ENCODE assay signal across 8 cellular contexts in genomic region chr6:166861961-166862286, GRCh38.
A peak's percentile ranks its signal among the peaks of the same experiment; 100 is the strongest.
DNase-seq lines count a peak whose midpoint lies in the region; FAIRE-seq and TF ChIP-seq lines count a peak whose summit lies in the region.

No MANE protein-coding gene starts in this region.

- H3K27me3 ChIP-seq in left ventricle myocardium inferior (ENCODE audit: low read depth): peaks cover 59% of the 10 kb centered on the region
- peaks cover 4% of the 10 kb centered on the region for H3K27me3 ChIP-seq in bronchial epithelial cell (ENCODE audit: control insufficient read depth, insufficient read depth, low read length)
- H3K27me3 ChIP-seq in mononuclear cell (ENCODE audit: insufficient read depth, low read length): peaks cover 40% of the 10 kb centered on the region
- no peaks in the 10 kb centered on the region for H3K27me3 ChIP-seq in vagina

- DNase-seq in left ventricle myocardium inferior (no peak), cardiac septum (ENCODE audit: low spot score) (no peak), bronchial epithelial cell (ENCODE audit: low read depth) (no peak), vagina (ENCODE audit: extremely low spot score in 2 of 2) (no peak), NCI-H2107 treated with DMSO at 0.1 percent for 48 hours (lab: John Stamatoyannopoulos, UW; ENCODE audit: unreplicated experiment) (no peak), GM19240 (ENCODE audit: insufficient read length, low spot score) (no peak)
- no peak for DNase-seq in effector CD8-positive, alpha-beta T cell (lab: John Stamatoyannopoulos, UW)

- H3K4me1 ChIP-seq in left ventricle myocardium inferior: peaks cover 21% of the 10 kb centered on the region
- peaks cover 12% of the 10 kb centered on the region for H3K4me1 ChIP-seq in mononuclear cell (ENCODE audit: insufficient read depth, low read length)
- peaks cover 14% of the 10 kb centered on the region for H3K4me1 ChIP-seq in vagina

- H3K27ac ChIP-seq in left ventricle myocardium inferior (replicated peaks) (peak overlapping the region; percentile 55), vagina (no peak overlapping the region)

- peak overlapping the region; percentile 74 for H3K4me3 ChIP-seq in left ventricle myocardium inferior
- H3K4me3 ChIP-seq in bronchial epithelial cell (ENCODE audit: low read depth, low read length): peak overlapping the region; percentile 3
- H3K4me3 ChIP-seq in mononuclear cell (ENCODE audit: low read length): peak overlapping the region; percentile 32
- peak overlapping the region; percentile 51 to 54 for H3K4me3 ChIP-seq in vagina

- TF ChIP-seq POLR2A in vagina (IDR thresholded peaks at IDR 0.05): no peak

- TF ChIP-seq CTCF in left ventricle myocardium inferior (IDR thresholded peaks at IDR 0.05; ENCODE audit: borderline replicate concordance): no peak
- TF ChIP-seq CTCF in bronchial epithelial cell (IDR thresholded peaks at IDR 0.05; ENCODE audit: insufficient read depth, low read length, severe bottlenecking): no peak
- no peak for TF ChIP-seq CTCF in vagina (IDR thresholded peaks at IDR 0.05)

- intact Hi-C loops in left ventricle myocardium inferior (cut with micrococcal nuclease) (no loop called here), cardiac septum (cut with DNase I) (loop anchor here (5.0 kb wide), 1 partner anchor 90 kb away; no protein-coding TSS in a partner anchor), vagina (cut with DNase I) (no loop called here)

- no peak for FAIRE-seq in bronchial epithelial cell (lab: Jason Lieb, UNC)

- H3K36me3 ChIP-seq in left ventricle myocardium inferior (no peaks in the 10 kb centered on the region), bronchial epithelial cell (ENCODE audit: control insufficient read depth, insufficient read depth, low read length) (no peaks in the 10 kb centered on the region), vagina (no peaks in the 10 kb centered on the region)

- H3K9me3 ChIP-seq in left ventricle myocardium inferior (replicated peaks) (no peaks in the 10 kb centered on the region), mononuclear cell (ENCODE audit: low read depth, low read length) (no peaks in the 10 kb centered on the region), vagina (no peaks in the 10 kb centered on the region)

Comparison
In these comparisons a context has a peak if more than half of its experiments do, and no peak if none do; other contexts are left out.
1. H3K4me3 ChIP-seq: peak in every context shown above with its lines; median percentile 74 in left ventricle myocardium inferior; 52 in vagina; 32 in mononuclear cell; 3 in bronchial epithelial cell.